8 cellular contexts compared by ENCODE assay signal in genomic region chr11:47564933-47565339, GRCh38. TPM values are rescaled to one million over a fixed set of nuclear protein-coding genes. Genes with fewer than 3 reads are reported as not detected.
A peak's percentile ranks its signal among the peaks of the same experiment; 100 is the strongest.
DNase-seq lines count a peak whose midpoint lies in the region; ATAC-seq and TF ChIP-seq lines count a peak whose summit lies in the region.

No MANE protein-coding gene starts in this region.

- H3K4me3 ChIP-seq in AG10803 (ENCODE audit: low read length) (peak overlapping the region; percentile 84), iPS-15b (ENCODE audit: low read depth, low read length) (peak overlapping the region; percentile 85), suprapubic skin (peak overlapping the region; percentile 86)

- TF ChIP-seq CTCF in AG10803 (conservative IDR thresholded peaks at IDR 0.05; ENCODE audit: low read length) (no peak), HFFc6 (IDR thresholded peaks at IDR 0.05) (no peak), suprapubic skin (IDR thresholded peaks at IDR 0.05) (no peak)

- H3K27me3 ChIP-seq in iPS-15b (ENCODE audit: control insufficient read depth, insufficient read depth, low read length) (no peaks in the 10 kb centered on the region), suprapubic skin (no peaks in the 10 kb centered on the region)

- whole genome bisulfite sequencing in suprapubic skin: 23% methylated on average over 7 of the region's 11 CpGs

- H3K27ac ChIP-seq in suprapubic skin: peak overlapping the region; percentile 86

- TF ChIP-seq EP300 in suprapubic skin (IDR thresholded peaks at IDR 0.05): no peak

- no peaks in the 10 kb centered on the region for H3K9me3 Mint-ChIP-seq in HFFc6
- no peaks in the 10 kb centered on the region for H3K9me3 Mint-ChIP-seq in activated T-helper 2 cell treated with anti-CD3 and anti-CD28 coated beads, Interferon-gamma antibody, Interleukin-2, Interleukin-4, amounts not matched to agents 10 μg/mL and 5 μg/mL and 100 μg/mL, durations not matched to agents 14 hours and 24 hours and 36 hours

- TF ChIP-seq POLR2A in suprapubic skin (IDR thresholded peaks at IDR 0.05): no peak
- TF ChIP-seq POLR2A in GM18505 (IDR thresholded peaks at IDR 0.05; ENCODE audit: borderline replicate concordance, extremely low read depth, insufficient read depth, insufficient read length): no peak

- H3K9me3 ChIP-seq in iPS-15b (ENCODE audit: control insufficient read depth, insufficient read depth, low read length) (no peaks in the 10 kb centered on the region), suprapubic skin (no peaks in the 10 kb centered on the region)

- H3K27ac Mint-ChIP-seq in HFFc6: peak overlapping the region; percentile 65
- peak overlapping the region; percentile 76 for H3K27ac Mint-ChIP-seq in activated T-helper 2 cell treated with anti-CD3 and anti-CD28 coated beads, Interferon-gamma antibody, Interleukin-2, Interleukin-4, amounts not matched to agents 10 μg/mL and 5 μg/mL and 100 μg/mL, durations not matched to agents 14 hours and 24 hours and 36 hours

- no peak for ATAC-seq in GM19455 (IDR thresholded peaks at IDR 0.05; ENCODE audit: unreplicated experiment)
- ATAC-seq in GM18505 (IDR thresholded peaks at IDR 0.05; ENCODE audit: unreplicated experiment): no peak

- no peaks in the 10 kb centered on the region; the same call in 1 of the 2 replicates for H3K27me3 Mint-ChIP-seq in HFFc6 (ENCODE audit: insufficient read depth)
- H3K27me3 Mint-ChIP-seq in activated T-helper 2 cell treated with anti-CD3 and anti-CD28 coated beads, Interferon-gamma antibody, Interleukin-2, Interleukin-4, amounts not matched to agents 10 μg/mL and 5 μg/mL and 100 μg/mL, durations not matched to agents 14 hours and 24 hours and 36 hours (ENCODE audit: low read depth): no peaks in the 10 kb centered on the region

- H3K36me3 Mint-ChIP-seq in HFFc6 (ENCODE audit: low read depth): peaks cover 6% of the 10 kb centered on the region; the same call in 1 of the 2 replicates
- peaks cover 9% of the 10 kb centered on the region for H3K36me3 Mint-ChIP-seq in activated T-helper 2 cell treated with anti-CD3 and anti-CD28 coated beads, Interferon-gamma antibody, Interleukin-2, Interleukin-4, amounts not matched to agents 10 μg/mL and 5 μg/mL and 100 μg/mL, durations not matched to agents 14 hours and 24 hours and 36 hours (ENCODE audit: low read depth)

- H3K4me1 ChIP-seq in iPS-15b (ENCODE audit: control insufficient read depth, insufficient read depth, low read length): no peaks in the 10 kb centered on the region
- H3K4me1 ChIP-seq in suprapubic skin: peaks cover 22% of the 10 kb centered on the region

- peak overlapping the region; percentile 73 for H3K9ac ChIP-seq in iPS-15b (ENCODE audit: low read depth, low read length)

- H3K4me1 Mint-ChIP-seq in HFFc6 (ENCODE audit: low read depth): peaks cover 14% of the 10 kb centered on the region
- H3K4me1 Mint-ChIP-seq in activated T-helper 2 cell treated with anti-CD3 and anti-CD28 coated beads, Interferon-gamma antibody, Interleukin-2, Interleukin-4, amounts not matched to agents 10 μg/mL and 5 μg/mL and 100 μg/mL, durations not matched to agents 14 hours and 24 hours and 36 hours (ENCODE audit: low read depth): peaks cover 15% of the 10 kb centered on the region

- DNase-seq in AG10803 (ENCODE audit: low read depth) (no peak), HFFc6 (no peak), suprapubic skin (ENCODE audit: low spot score in 2 of 2) (peak in 1 of 2 donors; percentile 54), NCI-H1694 treated with DMSO at 0.1 percent for 48 hours (lab: John Stamatoyannopoulos, UW) (no peak)
- no peak for DNase-seq in activated T-helper 2 cell treated with anti-CD3 and anti-CD28 coated beads, Interferon-gamma antibody, Interleukin-2, Interleukin-4, amounts not matched to agents 10 μg/mL and 5 μg/mL and 100 μg/mL, durations not matched to agents 14 hours and 24 hours and 36 hours (ENCODE audit: low spot score)

- peak overlapping the region; percentile 76 for H3K4me3 Mint-ChIP-seq in HFFc6
- H3K4me3 Mint-ChIP-seq in activated T-helper 2 cell treated with anti-CD3 and anti-CD28 coated beads, Interferon-gamma antibody, Interleukin-2, Interleukin-4, amounts not matched to agents 10 μg/mL and 5 μg/mL and 100 μg/mL, durations not matched to agents 14 hours and 24 hours and 36 hours (ENCODE audit: low read depth): peak overlapping the region; percentile 75

- H3K36me3 ChIP-seq in iPS-15b (ENCODE audit: control insufficient read depth, insufficient read depth, low read length) (peaks cover 4% of the 10 kb centered on the region), suprapubic skin (peaks cover 6% of the 10 kb centered on the region)

- intact Hi-C loops in activated T-helper 2 cell treated with anti-CD3 and anti-CD28 coated beads, Interferon-gamma antibody, Interleukin-2, Interleukin-4, amounts not matched to agents 10 μg/mL and 5 μg/mL and 100 μg/mL, durations not matched to agents 14 hours and 24 hours and 36 hours (cut with micrococcal nuclease): no loop called here

RNA-seq across cellular contexts. Expression of gene PTPMT1, which starts 0.5 kb away (rescaled TPM):
- total RNA-seq in HFFc6 (2021; fragmentation: NEBNext Ultra II Directional; extraction: Animal tissue kit (Norgen Biotek cat#: 25700)): 10 to 100 TPM; 51.8 to 64.2 (median 54.5) TPM
- 50.7 and 53.9 TPM in 2 replicates for total RNA-seq in activated T-helper 2 cell treated with anti-CD3 and anti-CD28 coated beads, Interferon-gamma antibody, Interleukin-2, Interleukin-4, amounts not matched to agents 10 μg/mL and 5 μg/mL and 100 μg/mL, durations not matched to agents 14 hours and 24 hours and 36 hours
- total RNA-seq in suprapubic skin: 10 to 100 TPM; 63.2 to 81.4 (median 71.6) TPM

RNA-seq across cellular contexts. Expression of gene CELF1, which starts 12.0 kb away (rescaled TPM):
- total RNA-seq in HFFc6 (2021; fragmentation: NEBNext Ultra II Directional; extraction: Animal tissue kit (Norgen Biotek cat#: 25700)): 100 to 1,000 TPM; 103 to 131 (median 120) TPM
- total RNA-seq in activated T-helper 2 cell treated with anti-CD3 and anti-CD28 coated beads, Interferon-gamma antibody, Interleukin-2, Interleukin-4, amounts not matched to agents 10 μg/mL and 5 μg/mL and 100 μg/mL, durations not matched to agents 14 hours and 24 hours and 36 hours: 129 and 132 TPM in 2 replicates
- total RNA-seq in suprapubic skin: 100 to 1,000 TPM in 2 of 4 donors, 10 to 100 TPM in 2; 90.3 to 210 (median 101) TPM

RNA-seq across cellular contexts. Expression of gene KBTBD4, which starts 13.8 kb away (rescaled TPM):
- 10 to 100 TPM; 15.9 to 19.4 (median 18.4) TPM for total RNA-seq in HFFc6 (2021; fragmentation: NEBNext Ultra II Directional; extraction: Animal tissue kit (Norgen Biotek cat#: 25700))
- 14.2 and 15.3 TPM in 2 replicates for total RNA-seq in activated T-helper 2 cell treated with anti-CD3 and anti-CD28 coated beads, Interferon-gamma antibody, Interleukin-2, Interleukin-4, amounts not matched to agents 10 μg/mL and 5 μg/mL and 100 μg/mL, durations not matched to agents 14 hours and 24 hours and 36 hours
- 10 to 100 TPM; 18.4 to 32.2 (median 21.2) TPM for total RNA-seq in suprapubic skin

RNA-seq across cellular contexts. Expression of gene NDUFS3, which starts 13.9 kb away (rescaled TPM):
- total RNA-seq in HFFc6 (2021; fragmentation: NEBNext Ultra II Directional; extraction: Animal tissue kit (Norgen Biotek cat#: 25700)): 100 to 1,000 TPM in 3 of 6 experiments, 10 to 100 TPM in 3; 97.0 to 105 (median 99.8) TPM
- 132 and 142 TPM in 2 replicates for total RNA-seq in activated T-helper 2 cell treated with anti-CD3 and anti-CD28 coated beads, Interferon-gamma antibody, Interleukin-2, Interleukin-4, amounts not matched to agents 10 μg/mL and 5 μg/mL and 100 μg/mL, durations not matched to agents 14 hours and 24 hours and 36 hours
- 10 to 100 TPM; 41.3 to 79.5 (median 62.5) TPM for total RNA-seq in suprapubic skin

RNA-seq across cellular contexts. Expression of gene FAM180B, which starts 21.5 kb away (rescaled TPM):
- not detected for total RNA-seq in HFFc6 (2021; fragmentation: NEBNext Ultra II Directional; extraction: Animal tissue kit (Norgen Biotek cat#: 25700))
- total RNA-seq in activated T-helper 2 cell treated with anti-CD3 and anti-CD28 coated beads, Interferon-gamma antibody, Interleukin-2, Interleukin-4, amounts not matched to agents 10 μg/mL and 5 μg/mL and 100 μg/mL, durations not matched to agents 14 hours and 24 hours and 36 hours: 0.25 and 0.39 TPM in 2 replicates
- total RNA-seq in suprapubic skin: 1 to 10 TPM in 2 of 4 donors, under 1 TPM in 1, not detected in 1; 0.72 to 2.3 (median 1.7) TPM
